ENCODE assay signal across 1 cellular context in genomic region chr10:113214331-113214730, GRCh38.
TF ChIP-seq lines count a peak whose summit lies in the region.

No MANE protein-coding gene starts in this region.

TF ChIP-seq in GM23338, 12 proteins besides CTCF, POLR2A, EP300 and RAD21 (continued from another document):
- TF ChIP-seq REST (IDR thresholded peaks at IDR 0.05; ENCODE audit: unreplicated experiment) (no peak), EZH2 (IDR thresholded peaks at IDR 0.05; ENCODE audit: low read depth, unreplicated experiment) (no peak), ZNF462 (CRISPR knock-in tag; IDR thresholded peaks at IDR 0.05) (no peak), ZNF114 (CRISPR knock-in tag; IDR thresholded peaks at IDR 0.05) (no peak), POLR2AphosphoS5 (IDR thresholded peaks at IDR 0.05; ENCODE audit: low read depth) (no peak), JUNB (IDR thresholded peaks at IDR 0.05; ENCODE audit: unreplicated experiment) (no peak), ETS1 (IDR thresholded peaks at IDR 0.05) (no peak), ZNF331 (CRISPR knock-in tag; IDR thresholded peaks at IDR 0.05; ENCODE audit: low read depth) (no peak), NANOG (IDR thresholded peaks at IDR 0.05; ENCODE audit: borderline replicate concordance) (no peak), CREB1 (CRISPR knock-in tag; IDR thresholded peaks at IDR 0.05; ENCODE audit: low read depth) (no peak)
TF ChIP-seq in GM23338: peak in this region for 0.
